Comparison of ENCODE assay signal across 21 cellular contexts in the genomic region with DNA sequence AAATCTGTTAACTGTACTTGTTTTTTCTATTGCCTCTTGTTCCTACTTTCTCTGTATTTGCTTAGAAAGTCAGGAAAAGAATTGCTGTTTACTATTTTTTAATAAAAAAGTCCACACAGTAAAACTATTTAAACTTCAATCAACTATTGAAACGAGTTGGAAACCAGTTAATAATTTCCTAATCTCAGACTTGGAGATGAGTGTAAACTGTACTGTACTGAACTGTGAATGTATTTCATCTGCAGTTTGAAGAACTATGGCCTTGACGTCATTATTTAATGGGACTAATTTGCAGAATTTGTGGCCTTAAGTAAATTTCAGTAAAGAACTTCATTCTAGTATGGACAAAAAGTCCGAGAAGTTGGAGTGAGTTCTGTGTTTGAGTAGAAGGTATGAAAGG.
A peak's percentile ranks its signal among the peaks of the same experiment; 100 is the strongest.
DNase-seq lines count a peak whose midpoint lies in the region; ATAC-seq, FAIRE-seq and TF ChIP-seq lines count a peak whose summit lies in the region.
"Had no signal": no experiment of that assay in that cellular context is flagged by ENCODE, and none has a peak within 500 bp of the region (broad histone marks: within the 10 kb centered on the region; RNA-seq: fewer than 3 reads in every experiment).

No MANE protein-coding gene starts in this region.

- BruUV-seq in Caco-2 (replicated peaks; lab: Mats Ljungman, UMichigan) (no TSS peak), OCI-LY7 (replicated peaks; lab: Mats Ljungman, UMichigan) (no TSS peak)

- H3K4me1 ChIP-seq in A549: peaks cover 15% of the 10 kb centered on the region
- peaks cover 12% of the 10 kb centered on the region for H3K4me1 ChIP-seq in RWPE2 (ENCODE audit: insufficient read depth, poor library complexity, severe bottlenecking)
- H3K4me1 ChIP-seq in thyroid gland: peaks cover 5 to 21% of the 10 kb centered on the region in 2 donors
- peaks cover 13% of the 10 kb centered on the region; the same call in 1 of the 2 replicates for H3K4me1 ChIP-seq in Caco-2
- H3K4me1 ChIP-seq in OCI-LY7 (ENCODE audit: insufficient read depth, low read length, poor library complexity, severe bottlenecking): no peaks in the 10 kb centered on the region
- H3K4me1 ChIP-seq: Peyer's patch had no signal

- H3K9me3 Mint-ChIP-seq in osteocyte (ENCODE audit: unreplicated experiment) (no peaks in the 10 kb centered on the region), Caco-2 (ENCODE audit: unreplicated experiment) (no peaks in the 10 kb centered on the region)
- H3K9me3 Mint-ChIP-seq: CD4-positive, alpha-beta T cell; GM23338 had no signal

- H3K9me2 ChIP-seq in OCI-LY7 (ENCODE audit: insufficient read depth, low read length): no peaks in the 10 kb centered on the region

- no peak for TF ChIP-seq RAD21 in A549 (conservative IDR thresholded peaks at IDR 0.05 in 1 of 2, IDR thresholded peaks at IDR 0.05 in 1 of 2)

- TF ChIP-seq EP300 in A549 (IDR thresholded peaks at IDR 0.05): no peak

- H3K36me3 Mint-ChIP-seq in osteocyte (ENCODE audit: unreplicated experiment) (no peaks in the 10 kb centered on the region), Caco-2 (ENCODE audit: insufficient read depth, unreplicated experiment) (no peaks in the 10 kb centered on the region)

- H2AFZ ChIP-seq in OCI-LY7 (ENCODE audit: low read length): no peak overlapping the region
- H2AFZ ChIP-seq: GM23338 had no signal

- no peak for FAIRE-seq in A549 (lab: Jason Lieb, UNC)
- FAIRE-seq: GM19239, K562 had no signal

- POLR2A ChIA-PET in A549 (lab: Yijun Ruan, JAX): no interaction called here
- POLR2A ChIA-PET in Caco-2 (lab: Charles Lee): no interaction called here
- POLR2A ChIA-PET in OCI-LY7 (lab: Charles Lee): interaction anchor here (0.6 to 0.7 kb wide), 2 partner anchors 103 to 355 kb away, joined by 4 to 5 read pairs; no protein-coding TSS in a partner anchor

- H3K27ac Mint-ChIP-seq in osteocyte (ENCODE audit: unreplicated experiment): peak overlapping the region; percentile 86
- H3K27ac Mint-ChIP-seq in Caco-2 (ENCODE audit: unreplicated experiment): no peak overlapping the region
- H3K27ac Mint-ChIP-seq: CD4-positive, alpha-beta T cell; GM23338 had no signal

- H3K4me3 Mint-ChIP-seq in osteocyte (ENCODE audit: unreplicated experiment) (no peak overlapping the region), Caco-2 (ENCODE audit: unreplicated experiment) (no peak overlapping the region)
- H3K4me3 Mint-ChIP-seq: CD4-positive, alpha-beta T cell; GM23338 had no signal

- H3K27me3 ChIP-seq in RWPE2 (ENCODE audit: insufficient read depth, poor library complexity, severe bottlenecking): no peaks in the 10 kb centered on the region
- no peaks in the 10 kb centered on the region for H3K27me3 ChIP-seq in thyroid gland
- no peaks in the 10 kb centered on the region for H3K27me3 ChIP-seq in Caco-2 (replicated peaks; ENCODE audit: control insufficient read depth, insufficient read depth, low read length)
- H3K27me3 ChIP-seq: Peyer's patch had no signal

- no peak for ATAC-seq in A549
- ATAC-seq in RWPE2 (ENCODE audit: low read depth): no peak
- ATAC-seq in GM21619 (IDR thresholded peaks at IDR 0.05; ENCODE audit: unreplicated experiment): no peak
- ATAC-seq: GM23338, K562, Right ventricle myocardium inferior had no signal

- intact Hi-C loops in thyroid gland (cut with DNase I): no loop called here
- intact Hi-C loops in Caco-2 (cut with micrococcal nuclease; ENCODE audit: unreplicated experiment): no loop called here
- intact Hi-C loops in OCI-LY7 (cut with micrococcal nuclease; ENCODE audit: unreplicated experiment): no loop called here

- CTCF ChIA-PET in A549 (lab: Yijun Ruan, JAX) (interaction anchor here (1.0 to 1.9 kb wide), 2 partner anchors 21 to 238 kb away, joined by 3 to 5 read pairs; no protein-coding TSS in a partner anchor), Caco-2 (lab: Charles Lee) (no interaction called here), OCI-LY7 (lab: Charles Lee; ENCODE audit: unreplicated experiment) (no interaction called here)

- H4K20me1 ChIP-seq in OCI-LY7 (ENCODE audit: insufficient read depth, low read length): no peaks in the 10 kb centered on the region; the same call in 1 of the 2 replicates

- no peaks in the 10 kb centered on the region for H3K79me2 ChIP-seq in OCI-LY7 (ENCODE audit: insufficient read depth, low read depth, low read length)

- H3K4me2 ChIP-seq in A549 (peak overlapping the region; percentile 44), OCI-LY7 (ENCODE audit: low read length) (no peak overlapping the region)
- H3K4me2 ChIP-seq: GM23338 had no signal

- H3K27me3 Mint-ChIP-seq in osteocyte (ENCODE audit: unreplicated experiment) (no peaks in the 10 kb centered on the region), Caco-2 (ENCODE audit: insufficient read depth, unreplicated experiment) (no peaks in the 10 kb centered on the region)
- H3K27me3 Mint-ChIP-seq: CD4-positive, alpha-beta T cell had no signal

- TF ChIP-seq POLR2A in A549 (IDR thresholded peaks at IDR 0.05; ENCODE audit: low read length) (no peak), thyroid gland (IDR thresholded peaks at IDR 0.05) (no peak)

- TF ChIP-seq CTCF in A549 (IDR thresholded peaks at IDR 0.05): no peak
- no peak for TF ChIP-seq CTCF in RWPE2 (IDR thresholded peaks at IDR 0.05; ENCODE audit: poor library complexity, severe bottlenecking)
- no peak for TF ChIP-seq CTCF in osteocyte (IDR thresholded peaks at IDR 0.05)
- TF ChIP-seq CTCF in thyroid gland (IDR thresholded peaks at IDR 0.05): no peak
- no peak for TF ChIP-seq CTCF in Caco-2 (IDR thresholded peaks at IDR 0.05; ENCODE audit: insufficient read depth in 1 of 2, low read depth in 1 of 2, low read length in 1 of 2, severe bottlenecking in 1 of 2, unreplicated experiment in 1 of 2)
- TF ChIP-seq CTCF in OCI-LY7 (conservative IDR thresholded peaks at IDR 0.05; ENCODE audit: low read length): no peak

- H3K27ac ChIP-seq in A549 (peak overlapping the region; percentile 6 to 13; a peak in 1 of 6 replicates), RWPE2 (ENCODE audit: poor library complexity, severe bottlenecking) (peak overlapping the region; percentile 28), thyroid gland (no peak overlapping the region), OCI-LY7 (ENCODE audit: low read depth, low read length, poor library complexity, severe bottlenecking) (no peak overlapping the region)
- H3K27ac ChIP-seq: Peyer's patch had no signal

- H3K4me1 Mint-ChIP-seq in osteocyte (ENCODE audit: unreplicated experiment) (peaks cover 33% of the 10 kb centered on the region), Caco-2 (ENCODE audit: low read depth, unreplicated experiment) (peaks cover 6% of the 10 kb centered on the region)
- H3K4me1 Mint-ChIP-seq: GM23338 had no signal

- H3K36me3 ChIP-seq in RWPE2 (ENCODE audit: low read depth) (no peaks in the 10 kb centered on the region), thyroid gland (no peaks in the 10 kb centered on the region), Caco-2 (ENCODE audit: control insufficient read depth, insufficient read depth, low read length) (no peaks in the 10 kb centered on the region), OCI-LY7 (ENCODE audit: insufficient read depth, low read length) (no peaks in the 10 kb centered on the region)

- H3K4me3 ChIP-seq in A549 (no peak overlapping the region), RWPE2 (ENCODE audit: severe bottlenecking) (no peak overlapping the region), thyroid gland (replicated peaks in 1 of 3) (no peak overlapping the region), Caco-2 (ENCODE audit: low read depth, low read length) (no peak overlapping the region), OCI-LY7 (ENCODE audit: low read depth, low read length, poor library complexity, severe bottlenecking) (no peak overlapping the region)
- H3K4me3 ChIP-seq: GM23338, K562, Peyer's patch had no signal

- 32% methylated on average over 3 of the region's 3 CpGs for WGBS in A549 (ENCODE audit: missing lambda C conversion rate)
- WGBS in thyroid gland, 2 donors: 92 to 94% methylated on average over 3 of the region's 3 CpGs

- DNase-seq in A549 (ENCODE audit: low read depth in 1 of 2, low spot score in 1 of 2) (no peak), RWPE2 (ENCODE audit: low spot score) (no peak), kidney tubule cell (ENCODE audit: low spot score) (peak; percentile 17), osteocyte (ENCODE audit: extremely low spot score, unreplicated experiment) (no peak), thyroid gland (no peak), Caco-2 (no peak), OCI-LY7 (ENCODE audit: low spot score) (no peak)
- DNase-seq: CD4-positive, alpha-beta T cell; DMS153; GDM1; NCI-H1105; NCI-H1694; NCI-H2081 treated with DMSO at 0.1 percent for 48 hours; NCI-H446 treated with DMSO at 0.1 percent for 48 hours; NCI-H69; Peyer's patch had no signal

- H3K9me3 ChIP-seq in A549 (no peaks in the 10 kb centered on the region), RWPE2 (ENCODE audit: severe bottlenecking) (no peaks in the 10 kb centered on the region), thyroid gland (no peaks in the 10 kb centered on the region), Caco-2 (no peaks in the 10 kb centered on the region), OCI-LY7 (ENCODE audit: low read length) (no peaks in the 10 kb centered on the region)
- H3K9me3 ChIP-seq: Peyer's patch had no signal

TF ChIP-seq in A549, 52 proteins besides CTCF, POLR2A, EP300 and RAD21:
- TF ChIP-seq RCOR1 (IDR thresholded peaks at IDR 0.05; ENCODE audit: low read depth, low read length): no peak
- no peak for TF ChIP-seq USF2 (IDR thresholded peaks at IDR 0.05)
- no peak for TF ChIP-seq KDM1A (IDR thresholded peaks at IDR 0.05; ENCODE audit: low read depth)
- no peak for TF ChIP-seq CHD2 (IDR thresholded peaks at IDR 0.05; ENCODE audit: low read length, partially characterized antibody)
- no peak for TF ChIP-seq MYC (IDR thresholded peaks at IDR 0.05; ENCODE audit: borderline replicate concordance, low read length)
- no peak for TF ChIP-seq SMC3 (IDR thresholded peaks at IDR 0.05)

Comparison
In these comparisons a context has a peak if more than half of its experiments do, and no peak if none do; other contexts are left out.
1. H3K27ac ChIP-seq: peak in A549 (2 of 2) and RWPE2 (single experiment); none in thyroid gland (0 of 3) and OCI-LY7 (single experiment).